Comparison of ENCODE assay signal across 1 cellular context in the genomic region with DNA sequence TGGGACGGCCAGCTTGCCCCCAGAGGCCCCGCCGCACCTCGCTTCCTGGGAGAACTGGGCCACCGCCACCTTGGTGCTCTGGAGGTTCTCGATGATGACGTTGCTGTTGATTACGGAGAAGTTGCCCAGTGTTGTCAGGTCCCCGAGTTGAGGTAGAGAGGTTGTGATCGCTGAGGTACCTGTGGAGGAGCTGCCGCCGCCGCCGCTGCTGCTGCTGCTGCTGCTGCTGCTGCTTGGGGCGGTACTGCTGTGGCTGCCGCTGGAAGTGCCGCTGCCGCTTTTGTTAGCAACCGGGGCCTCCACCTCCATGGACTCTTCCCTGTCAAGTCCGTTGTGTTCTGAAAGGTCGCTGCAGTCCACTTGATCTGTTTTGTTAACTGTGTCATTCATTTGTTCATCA.
TF ChIP-seq lines count a peak whose summit lies in the region.

No MANE protein-coding gene starts in this region.

TF ChIP-seq in HepG2, 621 proteins besides CTCF, POLR2A, EP300 and RAD21 (continued from another document):
- TF ChIP-seq, protein P1, sequence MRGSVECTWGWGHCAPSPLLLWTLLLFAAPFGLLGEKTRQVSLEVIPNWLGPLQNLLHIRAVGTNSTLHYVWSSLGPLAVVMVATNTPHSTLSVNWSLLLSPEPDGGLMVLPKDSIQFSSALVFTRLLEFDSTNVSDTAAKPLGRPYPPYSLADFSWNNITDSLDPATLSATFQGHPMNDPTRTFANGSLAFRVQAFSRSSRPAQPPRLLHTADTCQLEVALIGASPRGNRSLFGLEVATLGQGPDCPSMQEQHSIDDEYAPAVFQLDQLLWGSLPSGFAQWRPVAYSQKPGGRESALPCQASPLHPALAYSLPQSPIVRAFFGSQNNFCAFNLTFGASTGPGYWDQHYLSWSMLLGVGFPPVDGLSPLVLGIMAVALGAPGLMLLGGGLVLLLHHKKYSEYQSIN (CRISPR knock-in tag; IDR thresholded peaks at IDR 0.05; ENCODE audit: borderline replicate concordance): no peak
- no peak for TF ChIP-seq ZSCAN22 (CRISPR knock-in tag; IDR thresholded peaks at IDR 0.05)
- TF ChIP-seq ARNT (IDR thresholded peaks at IDR 0.05): no peak
- TF ChIP-seq FOXK1 (CRISPR knock-in tag; IDR thresholded peaks at IDR 0.05; ENCODE audit: borderline replicate concordance, low read depth): no peak
- no peak for TF ChIP-seq PLSCR1 (CRISPR knock-in tag; IDR thresholded peaks at IDR 0.05; ENCODE audit: borderline replicate concordance)
